Comparison of ENCODE assay signal across 1 cellular context in the genomic region with DNA sequence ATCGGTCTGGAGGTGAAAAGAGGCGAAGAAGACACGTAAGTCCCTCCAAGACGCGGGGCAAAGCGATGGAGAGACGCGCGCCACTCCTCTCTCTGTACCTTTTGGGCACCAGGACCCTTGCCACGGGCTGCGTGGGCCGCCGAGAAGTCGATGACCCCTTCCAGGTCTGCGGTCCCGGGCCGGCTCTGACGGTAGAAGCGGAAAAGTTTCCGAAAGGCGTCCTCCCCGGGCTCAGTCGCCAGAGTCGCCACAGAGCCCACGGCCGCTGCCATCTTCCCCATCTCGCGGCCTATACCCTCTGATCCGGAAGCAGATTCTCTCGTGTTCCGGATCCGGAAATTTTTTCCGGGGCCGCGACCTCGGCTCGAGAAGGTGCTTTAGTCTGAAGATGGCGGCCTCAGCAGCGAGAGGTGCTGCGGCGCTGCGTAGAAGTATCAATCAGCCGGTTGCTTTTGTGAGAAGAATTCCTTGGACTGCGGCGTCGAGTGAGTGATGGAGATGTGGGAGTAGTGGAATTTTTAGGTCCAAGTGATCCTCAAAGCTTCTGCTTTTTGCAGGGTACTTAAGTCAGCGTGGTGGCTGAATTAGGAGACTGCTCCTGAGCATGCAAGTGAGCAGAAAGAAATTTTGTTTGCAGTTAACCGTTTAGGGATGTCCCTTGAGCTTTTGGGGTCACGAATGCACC.
A peak's percentile ranks its signal among the peaks of the same experiment; 100 is the strongest.
TF ChIP-seq lines count a peak whose summit lies in the region.

A gene with protein sequence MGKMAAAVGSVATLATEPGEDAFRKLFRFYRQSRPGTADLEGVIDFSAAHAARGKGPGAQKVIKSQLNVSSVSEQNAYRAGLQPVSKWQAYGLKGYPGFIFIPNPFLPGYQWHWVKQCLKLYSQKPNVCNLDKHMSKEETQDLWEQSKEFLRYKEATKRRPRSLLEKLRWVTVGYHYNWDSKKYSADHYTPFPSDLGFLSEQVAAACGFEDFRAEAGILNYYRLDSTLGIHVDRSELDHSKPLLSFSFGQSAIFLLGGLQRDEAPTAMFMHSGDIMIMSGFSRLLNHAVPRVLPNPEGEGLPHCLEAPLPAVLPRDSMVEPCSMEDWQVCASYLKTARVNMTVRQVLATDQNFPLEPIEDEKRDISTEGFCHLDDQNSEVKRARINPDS (minus strand): TSS at position 300 of the 685 bp plus-strand sequence. CDS start 19 bp downstream, at position 281.
A gene (plus strand): TSS at position 380 of the 685 bp plus-strand sequence. CDS start 9 bp downstream, at position 389.

TF ChIP-seq in SK-N-SH, 30 proteins besides CTCF, POLR2A, EP300 and RAD21 (continued from another document):
- peak; percentile 89 for TF ChIP-seq ELF1 (IDR thresholded peaks at IDR 0.05)
- TF ChIP-seq CHD2 (IDR thresholded peaks at IDR 0.05; ENCODE audit: low read length, partially characterized antibody): peak; percentile 97
- TF ChIP-seq, protein P1, sequence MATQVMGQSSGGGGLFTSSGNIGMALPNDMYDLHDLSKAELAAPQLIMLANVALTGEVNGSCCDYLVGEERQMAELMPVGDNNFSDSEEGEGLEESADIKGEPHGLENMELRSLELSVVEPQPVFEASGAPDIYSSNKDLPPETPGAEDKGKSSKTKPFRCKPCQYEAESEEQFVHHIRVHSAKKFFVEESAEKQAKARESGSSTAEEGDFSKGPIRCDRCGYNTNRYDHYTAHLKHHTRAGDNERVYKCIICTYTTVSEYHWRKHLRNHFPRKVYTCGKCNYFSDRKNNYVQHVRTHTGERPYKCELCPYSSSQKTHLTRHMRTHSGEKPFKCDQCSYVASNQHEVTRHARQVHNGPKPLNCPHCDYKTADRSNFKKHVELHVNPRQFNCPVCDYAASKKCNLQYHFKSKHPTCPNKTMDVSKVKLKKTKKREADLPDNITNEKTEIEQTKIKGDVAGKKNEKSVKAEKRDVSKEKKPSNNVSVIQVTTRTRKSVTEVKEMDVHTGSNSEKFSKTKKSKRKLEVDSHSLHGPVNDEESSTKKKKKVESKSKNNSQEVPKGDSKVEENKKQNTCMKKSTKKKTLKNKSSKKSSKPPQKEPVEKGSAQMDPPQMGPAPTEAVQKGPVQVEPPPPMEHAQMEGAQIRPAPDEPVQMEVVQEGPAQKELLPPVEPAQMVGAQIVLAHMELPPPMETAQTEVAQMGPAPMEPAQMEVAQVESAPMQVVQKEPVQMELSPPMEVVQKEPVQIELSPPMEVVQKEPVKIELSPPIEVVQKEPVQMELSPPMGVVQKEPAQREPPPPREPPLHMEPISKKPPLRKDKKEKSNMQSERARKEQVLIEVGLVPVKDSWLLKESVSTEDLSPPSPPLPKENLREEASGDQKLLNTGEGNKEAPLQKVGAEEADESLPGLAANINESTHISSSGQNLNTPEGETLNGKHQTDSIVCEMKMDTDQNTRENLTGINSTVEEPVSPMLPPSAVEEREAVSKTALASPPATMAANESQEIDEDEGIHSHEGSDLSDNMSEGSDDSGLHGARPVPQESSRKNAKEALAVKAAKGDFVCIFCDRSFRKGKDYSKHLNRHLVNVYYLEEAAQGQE (IDR thresholded peaks at IDR 0.05; ENCODE audit: low read depth, low read length): peak; percentile 70; the same call in 1 of the 2 replicates
- no peak for TF ChIP-seq RCOR1 (IDR thresholded peaks at IDR 0.05; ENCODE audit: low read length)
- peak; percentile 71; the same call in 1 of the 2 replicates for TF ChIP-seq RXRA (IDR thresholded peaks at IDR 0.05; ENCODE audit: borderline replicate concordance, low read depth)
- peak; percentile 97 for TF ChIP-seq YY1 (IDR thresholded peaks at IDR 0.05; ENCODE audit: low read depth)
- TF ChIP-seq, protein P2, sequence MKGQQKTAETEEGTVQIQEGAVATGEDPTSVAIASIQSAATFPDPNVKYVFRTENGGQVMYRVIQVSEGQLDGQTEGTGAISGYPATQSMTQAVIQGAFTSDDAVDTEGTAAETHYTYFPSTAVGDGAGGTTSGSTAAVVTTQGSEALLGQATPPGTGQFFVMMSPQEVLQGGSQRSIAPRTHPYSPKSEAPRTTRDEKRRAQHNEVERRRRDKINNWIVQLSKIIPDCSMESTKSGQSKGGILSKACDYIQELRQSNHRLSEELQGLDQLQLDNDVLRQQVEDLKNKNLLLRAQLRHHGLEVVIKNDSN (IDR thresholded peaks at IDR 0.05; ENCODE audit: borderline replicate concordance, low read depth): peak; percentile 47
- no peak; the same call in 1 of the 2 replicates for TF ChIP-seq MEF2A (IDR thresholded peaks at IDR 0.05; ENCODE audit: borderline replicate concordance, low read depth)
- TF ChIP-seq POLR2AphosphoS5 (IDR thresholded peaks at IDR 0.05; ENCODE audit: low read depth, low read length): peak; percentile 98
- TF ChIP-seq TAF1 (IDR thresholded peaks at IDR 0.05; ENCODE audit: borderline replicate concordance, low read depth, low read length): peak; percentile 98
- TF ChIP-seq SMC3 (IDR thresholded peaks at IDR 0.05; ENCODE audit: low read depth, low read length): no peak
- TF ChIP-seq TEAD4 (IDR thresholded peaks at IDR 0.05; ENCODE audit: borderline replicate concordance, insufficient read depth): peak; percentile 59; the same call in 1 of the 2 replicates
